Comparison of ENCODE assay signal across 9 cellular contexts in genomic region chr10:101018600-101019439, GRCh38. TPM values are rescaled to one million over a fixed set of nuclear protein-coding genes. Genes with fewer than 3 reads are reported as not detected.
DNase-seq lines count a peak whose midpoint lies in the region; ATAC-seq and TF ChIP-seq lines count a peak whose summit lies in the region.
"Had no signal": no experiment of that assay in that cellular context is flagged by ENCODE, and none has a peak within 500 bp of the region (broad histone marks: within the 10 kb centered on the region; RNA-seq: fewer than 3 reads in every experiment).

No MANE protein-coding gene starts in this region.

- TF ChIP-seq CTCF in PC-9 (conservative IDR thresholded peaks at IDR 0.05) (peak; percentile 72), fibroblast of lung (conservative IDR thresholded peaks at IDR 0.05 in 1 of 2, IDR thresholded peaks at IDR 0.05 in 1 of 2; ENCODE audit: low read depth in 1 of 2, low read length in 2 of 2) (peak; percentile 65 to 75), natural killer cell (IDR thresholded peaks at IDR 0.05) (peak; percentile 72)

- H3K79me2 ChIP-seq in PC-9 (ENCODE audit: low read depth) (no peaks in the 10 kb centered on the region), fibroblast of lung (ENCODE audit: control insufficient read depth, insufficient read depth, low read length) (no peaks in the 10 kb centered on the region)

- CTCF ChIA-PET in PC-9 (lab: Charles Lee) = interaction anchor here (0.7 to 1.7 kb wide), 4 partner anchors 8 to 493 kb away, joined by 3 to 7 read pairs (median 4); no protein-coding TSS in a partner anchor

- H3K27ac ChIP-seq in PC-9 = no peak overlapping the region
- peak overlapping the region; percentile 47 for H3K27ac ChIP-seq in fibroblast of lung (ENCODE audit: insufficient read depth, low read length)
- H3K27ac ChIP-seq: SK-N-MC had no signal

- H3K27me3 Mint-ChIP-seq in activated T-cell treated with anti-CD3 and anti-CD28 coated beads, Interleukin-2, amount 50 U/mL, for 72 hours (ENCODE audit: low read depth) = peaks cover 44% of the 10 kb centered on the region
- peaks cover 30 to 46% of the 10 kb centered on the region in 2 donors for H3K27me3 Mint-ChIP-seq in natural killer cell (ENCODE audit: low read depth in 2 of 2)

- H3K4me3 Mint-ChIP-seq in activated T-cell treated with anti-CD3 and anti-CD28 coated beads, Interleukin-2, amount 50 U/mL, for 72 hours = peak overlapping the region in 1 of 2 donors; percentile 32
- peak overlapping the region; percentile 4 for H3K4me3 Mint-ChIP-seq in natural killer cell

- peak; percentile 62 for DNase-seq in CMK (ENCODE audit: low read depth)
- DNase-seq in PC-9 = peak; percentile 58 to 81
- peak; percentile 88 to 89 for DNase-seq in activated T-cell treated with anti-CD3 and anti-CD28 coated beads, Interleukin-2, amount 50 U/mL, for 72 hours
- peak; percentile 70 to 75 for DNase-seq in fibroblast of lung (ENCODE audit: low read depth in 2 of 2)
- DNase-seq in natural killer cell = peak; percentile 65
- peak; percentile 61 for DNase-seq in stromal cell of bone marrow (ENCODE audit: low read depth)

- H3K4me3 ChIP-seq in PC-9 (no peak overlapping the region), fibroblast of lung (replicated peaks in 1 of 4; ENCODE audit: control extremely low read depth in 1 of 4, insufficient read depth in 1 of 4, low read depth in 3 of 4, low read length in 4 of 4) (no peak overlapping the region)
- H3K4me3 ChIP-seq: SK-N-MC had no signal

- no peak for TF ChIP-seq POLR2A in GM18505 (IDR thresholded peaks at IDR 0.05; ENCODE audit: borderline replicate concordance, extremely low read depth, insufficient read depth, insufficient read length)

- H2AFZ ChIP-seq in PC-9 (no peak overlapping the region), fibroblast of lung (ENCODE audit: low read length) (peak overlapping the region; percentile 5)

- H3K36me3 ChIP-seq in PC-9 (ENCODE audit: low read depth) (no peaks in the 10 kb centered on the region), fibroblast of lung (ENCODE audit: control insufficient read depth, insufficient read depth, low read length) (no peaks in the 10 kb centered on the region)

- ATAC-seq in HG02973 (IDR thresholded peaks at IDR 0.05; ENCODE audit: unreplicated experiment) (peak; percentile 49), natural killer cell (peak; percentile 76 to 81 (median 81)), GM18505 (IDR thresholded peaks at IDR 0.05; ENCODE audit: unreplicated experiment) (no peak)
- peak; percentile 85 for ATAC-seq in activated T-cell treated with anti-CD3 and anti-CD28 coated beads, Interleukin-2, amount 50 U/mL, for 72 hours (replicated peaks in 1 of 2)

- POLR2A ChIA-PET in PC-9 (lab: Charles Lee; ENCODE audit: unreplicated experiment) = interaction anchor here (0.5 kb wide), 1 partner anchor 333 kb away, joined by 3 read pairs; no protein-coding TSS in a partner anchor

- no peak overlapping the region for H3K27ac Mint-ChIP-seq in activated T-cell treated with anti-CD3 and anti-CD28 coated beads, Interleukin-2, amount 50 U/mL, for 72 hours
- H3K27ac Mint-ChIP-seq in natural killer cell = no peak overlapping the region

- H3K9ac ChIP-seq in fibroblast of lung (ENCODE audit: insufficient read depth, low read length) = peak overlapping the region; percentile 46

- H3K4me2 ChIP-seq in PC-9 (no peak overlapping the region; the same call in 1 of the 2 replicates), fibroblast of lung (ENCODE audit: extremely low read depth, insufficient read depth, low read length) (no peak overlapping the region)

- no peaks in the 10 kb centered on the region for H3K27me3 ChIP-seq in PC-9 (ENCODE audit: insufficient read depth, low read depth)
- no peaks in the 10 kb centered on the region for H3K27me3 ChIP-seq in fibroblast of lung (ENCODE audit: control insufficient read depth, insufficient read depth, low read length)

- H3K9me3 ChIP-seq in PC-9 (ENCODE audit: insufficient read depth, low read depth) (no peaks in the 10 kb centered on the region), fibroblast of lung (ENCODE audit: control insufficient read depth, insufficient read depth, low read depth, low read length) (no peaks in the 10 kb centered on the region)

- H3F3A ChIP-seq in PC-9 (ENCODE audit: insufficient read depth, low read depth) = no peaks in the 10 kb centered on the region

- intact Hi-C loops in PC-9 (cut with micrococcal nuclease; ENCODE audit: unreplicated experiment) = loop anchor here (1.0 to 10.0 kb wide), 2 partner anchors 48 to 584 kb away; no protein-coding TSS in a partner anchor
- intact Hi-C loops in natural killer cell (cut with micrococcal nuclease) = no loop called here

- BruUV-seq in PC-9 (replicated peaks; lab: Mats Ljungman, UMichigan) = no TSS peak

- H3K9me2 ChIP-seq in PC-9 (ENCODE audit: insufficient read depth) = no peaks in the 10 kb centered on the region

- no peaks in the 10 kb centered on the region for H3K9me3 Mint-ChIP-seq in activated T-cell treated with anti-CD3 and anti-CD28 coated beads, Interleukin-2, amount 50 U/mL, for 72 hours
- H3K9me3 Mint-ChIP-seq in natural killer cell = no peaks in the 10 kb centered on the region

- H3K4me1 ChIP-seq in PC-9 (replicated peaks; ENCODE audit: insufficient read depth) (no peaks in the 10 kb centered on the region), fibroblast of lung (ENCODE audit: control insufficient read depth, extremely low read depth, insufficient read depth, low read length) (peaks cover 16% of the 10 kb centered on the region)

- H4K20me1 ChIP-seq in PC-9 (ENCODE audit: insufficient read depth) = no peaks in the 10 kb centered on the region
- H4K20me1 ChIP-seq in fibroblast of lung (ENCODE audit: control insufficient read depth, extremely low read depth, insufficient read depth, low read length) = no peaks in the 10 kb centered on the region

- H3K4me1 Mint-ChIP-seq in activated T-cell treated with anti-CD3 and anti-CD28 coated beads, Interleukin-2, amount 50 U/mL, for 72 hours (ENCODE audit: low read depth) = peaks cover 22% of the 10 kb centered on the region
- H3K4me1 Mint-ChIP-seq in natural killer cell = peaks cover 0 to 18% of the 10 kb centered on the region in 2 donors

- H3K36me3 Mint-ChIP-seq in activated T-cell treated with anti-CD3 and anti-CD28 coated beads, Interleukin-2, amount 50 U/mL, for 72 hours (ENCODE audit: insufficient read depth in 2 of 2) = no peaks in the 10 kb centered on the region
- no peaks in the 10 kb centered on the region for H3K36me3 Mint-ChIP-seq in natural killer cell

RNA-seq across cellular contexts. Expression of gene PDZD7, which starts 12.1 kb away (rescaled TPM):
- total RNA-seq in PC-9 (2021) = 2.3 and 2.8 TPM in 2 replicates
- under 1 TPM; 0.12 to 0.44 TPM for total RNA-seq in activated T-cell treated with anti-CD3 and anti-CD28 coated beads, Interleukin-2, amount 50 U/mL, for 72 hours
- total RNA-seq in fibroblast of lung = 1.3 TPM in 2 replicates
- 0.42 and 0.50 TPM in 2 replicates for polyA plus RNA-seq in fibroblast of lung
- 1.0 and 1.4 TPM in 2 replicates for polyA plus RNA-seq in fibroblast of lung (2012)
- 0.08 TPM in 1 of 2 replicates, not detected in the other for polyA minus RNA-seq in fibroblast of lung (ENCODE audit: low replicate concordance)
- 1 to 10 TPM in 1 of 3 donors, under 1 TPM in 2; 0.35 to 1.2 (median 0.52) TPM for total RNA-seq in natural killer cell

RNA-seq across cellular contexts. Expression of gene SFXN3, which starts 12.2 kb away (rescaled TPM):
- 30.6 and 35.2 TPM in 2 replicates for total RNA-seq in PC-9 (2021)
- total RNA-seq in activated T-cell treated with anti-CD3 and anti-CD28 coated beads, Interleukin-2, amount 50 U/mL, for 72 hours = 10 to 100 TPM; 23.5 to 24.2 TPM
- total RNA-seq in fibroblast of lung = 39.3 and 55.0 TPM in 2 replicates
- 79.3 and 90.9 TPM in 2 replicates for polyA plus RNA-seq in fibroblast of lung
- polyA plus RNA-seq in fibroblast of lung (2012) = 48.7 and 51.3 TPM in 2 replicates
- polyA minus RNA-seq in fibroblast of lung (ENCODE audit: low replicate concordance) = 125 and 157 TPM in 2 replicates
- total RNA-seq in natural killer cell = 10 to 100 TPM; 59.7 to 74.5 (median 68.9) TPM

RNA-seq across cellular contexts. Expression of gene LZTS2, which starts 19.2 kb away (rescaled TPM):
- total RNA-seq in PC-9 (2021) (32.5 and 39.5 TPM in 2 replicates), fibroblast of lung (120 and 129 TPM in 2 replicates), natural killer cell (10 to 100 TPM in 2 of 3 donors, 1 to 10 TPM in 1; 8.0 to 16.1 (median 11.7) TPM)
- total RNA-seq in activated T-cell treated with anti-CD3 and anti-CD28 coated beads, Interleukin-2, amount 50 U/mL, for 72 hours = 10 to 100 TPM; 12.0 to 14.1 TPM
- 33.2 and 34.7 TPM in 2 replicates for polyA plus RNA-seq in fibroblast of lung
- polyA plus RNA-seq in fibroblast of lung (2012) = 71.7 and 81.3 TPM in 2 replicates
- polyA minus RNA-seq in fibroblast of lung (ENCODE audit: low replicate concordance) = 51.1 and 59.0 TPM in 2 replicates

RNA-seq across cellular contexts. Expression of gene TWNK, which starts 31.5 kb away (rescaled TPM):
- total RNA-seq in PC-9 (2021) (7.5 and 7.9 TPM in 2 replicates), fibroblast of lung (6.1 and 8.0 TPM in 2 replicates), natural killer cell (1 to 10 TPM; 2.2 to 3.6 (median 3.3) TPM)
- 10 to 100 TPM; 12.0 to 12.3 TPM for total RNA-seq in activated T-cell treated with anti-CD3 and anti-CD28 coated beads, Interleukin-2, amount 50 U/mL, for 72 hours
- polyA plus RNA-seq in fibroblast of lung = 3.8 and 6.7 TPM in 2 replicates
- polyA plus RNA-seq in fibroblast of lung (2012) = 4.1 and 6.2 TPM in 2 replicates
- 7.5 and 14.6 TPM in 2 replicates for polyA minus RNA-seq in fibroblast of lung (ENCODE audit: low replicate concordance)

RNA-seq across cellular contexts. Expression of gene MRPL43, which starts 31.5 kb away (rescaled TPM):
- total RNA-seq in PC-9 (2021) (41.0 and 45.7 TPM in 2 replicates), fibroblast of lung (54.4 and 61.4 TPM in 2 replicates), natural killer cell (10 to 100 TPM; 27.2 to 42.0 (median 33.1) TPM)
- total RNA-seq in activated T-cell treated with anti-CD3 and anti-CD28 coated beads, Interleukin-2, amount 50 U/mL, for 72 hours = 10 to 100 TPM; 38.2 to 41.7 TPM
- polyA plus RNA-seq in fibroblast of lung = 62.1 and 87.5 TPM in 2 replicates
- polyA plus RNA-seq in fibroblast of lung (2012) = 102 and 139 TPM in 2 replicates
- polyA minus RNA-seq in fibroblast of lung (ENCODE audit: low replicate concordance) = 31.9 and 43.6 TPM in 2 replicates
